In the genomic region with DNA sequence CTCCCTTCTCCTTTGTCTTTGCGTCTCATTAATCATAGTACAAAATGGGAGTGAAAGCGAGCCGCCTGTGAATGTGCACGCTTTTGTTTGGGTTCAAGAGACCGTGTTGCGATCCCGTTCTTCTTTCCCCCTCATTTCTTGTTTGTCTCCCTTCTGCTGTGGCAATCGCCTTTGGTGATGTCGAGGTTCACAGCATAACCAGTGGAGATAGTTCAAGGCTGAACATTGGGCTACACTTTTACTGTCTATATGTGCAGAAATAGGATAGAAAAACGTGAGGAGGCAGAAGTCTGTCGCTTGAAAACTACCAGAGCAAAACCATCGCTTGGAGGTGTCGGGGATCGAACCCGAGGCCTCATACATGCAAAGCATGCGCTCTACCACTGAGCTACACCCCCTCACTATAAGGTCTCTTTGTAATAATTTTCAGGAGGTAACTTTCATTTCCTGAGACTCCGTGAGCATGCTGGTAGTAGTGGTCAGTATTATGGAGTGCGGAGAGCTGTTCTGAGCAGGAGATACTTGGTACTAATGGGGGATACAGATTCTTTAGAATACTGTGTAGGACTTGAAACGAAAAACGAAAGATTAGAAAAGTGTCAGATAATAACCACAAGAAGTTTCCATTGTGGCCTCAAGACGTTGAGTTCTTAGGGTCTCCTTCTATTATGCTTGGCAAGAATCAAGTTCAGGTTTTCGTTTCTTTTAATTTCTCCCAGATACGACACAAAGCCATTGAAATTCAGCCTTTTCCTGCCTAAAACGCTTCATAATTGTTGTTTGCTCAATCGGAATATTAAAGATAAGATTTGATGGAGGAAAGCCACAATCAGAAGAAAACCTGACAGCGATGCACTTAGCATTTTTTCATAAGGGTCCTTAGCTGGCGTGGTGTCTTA, we compare ENCODE assay signal across 8 cellular contexts.
A peak's percentile ranks its signal among the peaks of the same experiment; 100 is the strongest.
DNase-seq lines count a peak whose midpoint lies in the region; ATAC-seq, FAIRE-seq and TF ChIP-seq lines count a peak whose summit lies in the region.

No MANE protein-coding gene starts in this region.

- H3K27me3 ChIP-seq in HAP-1 (ENCODE audit: low read depth) (no peaks in the 10 kb centered on the region), OCI-LY3 (ENCODE audit: low read depth, low read length) (no peaks in the 10 kb centered on the region), small intestine (ENCODE audit: control insufficient read depth in 2 of 2, insufficient read depth in 2 of 2, low read length in 2 of 2) (peaks cover 0 to 45% of the 10 kb centered on the region in 2 donors)

- FAIRE-seq in small intestine (lab: Jason Lieb, UNC), result no peak

- H3K4me1 ChIP-seq in HAP-1 (peaks cover 7% of the 10 kb centered on the region), OCI-LY3 (ENCODE audit: low read length) (peaks cover 13% of the 10 kb centered on the region; the same call in 1 of the 2 replicates), small intestine (ENCODE audit: control insufficient read depth in 2 of 2, insufficient read depth in 1 of 2, low read depth in 1 of 2, low read length in 1 of 2) (no peaks in the 10 kb centered on the region)

- CTCF ChIA-PET in RWPE1 (lab: Yijun Ruan, JAX), result no interaction called here

- H3K79me2 ChIP-seq in OCI-LY3 (ENCODE audit: low read length), result no peaks in the 10 kb centered on the region

- no peaks in the 10 kb centered on the region for H3K36me3 ChIP-seq in HAP-1 (replicated peaks)
- no peaks in the 10 kb centered on the region for H3K36me3 ChIP-seq in OCI-LY3 (replicated peaks; ENCODE audit: low read depth, low read length)
- H3K36me3 ChIP-seq in small intestine (ENCODE audit: control insufficient read depth in 2 of 2, insufficient read depth in 2 of 2, low read length in 2 of 2), result no peaks in the 10 kb centered on the region

- POLR2A ChIA-PET in RWPE1 (lab: Yijun Ruan, JAX; ENCODE audit: low non-redundant PET), result no interaction called here

- H3K27ac ChIP-seq in OCI-LY3 (ENCODE audit: low read length) (no peak overlapping the region), small intestine (ENCODE audit: low read depth in 1 of 2, low read length in 1 of 2) (no peak overlapping the region), RWPE1 (no peak overlapping the region), substantia nigra (ENCODE audit: low read depth, low read length, poor library complexity, severe bottlenecking) (no peak overlapping the region)

- in situ Hi-C loops in HAP-1 (cut with MboI; ENCODE audit: low sequenced_read_pairs), result no loop called here

- H3K9me3 ChIP-seq in HAP-1, result no peaks in the 10 kb centered on the region
- no peaks in the 10 kb centered on the region for H3K9me3 ChIP-seq in OCI-LY3 (ENCODE audit: insufficient read depth, low read length)
- H3K9me3 ChIP-seq in small intestine (ENCODE audit: control insufficient read depth, low read depth), result no peaks in the 10 kb centered on the region

- no peak for TF ChIP-seq CTCF in OCI-LY3 (IDR thresholded peaks at IDR 0.05; ENCODE audit: low read depth, low read length)
- no peak for TF ChIP-seq CTCF in epithelial cell of esophagus (IDR thresholded peaks at IDR 0.05; ENCODE audit: insufficient read depth, low read depth, low read length, missing control alignments)
- TF ChIP-seq CTCF in RWPE1 (conservative IDR thresholded peaks at IDR 0.05; ENCODE audit: low read depth), result no peak

- peak overlapping the region; percentile 33; the same call in 1 of the 2 replicates for H2AFZ ChIP-seq in OCI-LY3 (ENCODE audit: low read depth, low read length)

- H3K4me3 ChIP-seq in HAP-1, result peak overlapping the region; percentile 36
- peak overlapping the region; percentile 89 for H3K4me3 ChIP-seq in OCI-LY3 (ENCODE audit: low read length)
- peak overlapping the region; percentile 30 for H3K4me3 ChIP-seq in epithelial cell of esophagus (ENCODE audit: low read length)
- H3K4me3 ChIP-seq in small intestine (ENCODE audit: low read depth in 1 of 2, low read length in 2 of 2), result no peak overlapping the region

- peak overlapping the region; percentile 63 for H3K9ac ChIP-seq in OCI-LY3 (ENCODE audit: low read length)

- peak overlapping the region; percentile 83 for H3K4me2 ChIP-seq in OCI-LY3 (ENCODE audit: low read length)

- WGBS in small intestine, 3 donors, result 6 to 12% (median 10%) methylated on average over 27 of the region's 27 CpGs

- H4K20me1 ChIP-seq in OCI-LY3 (ENCODE audit: insufficient read depth, low read length), result no peaks in the 10 kb centered on the region

- intact Hi-C loops in left colon (cut with DNase I, micrococcal nuclease), result no loop called here

- no peak for ATAC-seq in left colon

- DNase-seq in CMK (ENCODE audit: low read depth) (peak; percentile 76), HAP-1 (ENCODE audit: low spot score in 2 of 2) (peak; percentile 88), epithelial cell of esophagus (ENCODE audit: low read depth) (peak; percentile 82), small intestine (no peak), RWPE1 (ENCODE audit: low spot score) (no peak), substantia nigra (lab: John Stamatoyannopoulos, UW) (no peak), left colon (no peak)

Comparison
In these comparisons a context has a peak if more than half of its experiments do, and no peak if none do; other contexts are left out.
1. DNase-seq: peak in CMK (single experiment), HAP-1 (2 of 2) and epithelial cell of esophagus (single experiment); none in small intestine (single experiment), RWPE1 (single experiment), substantia nigra (0 of 49) and left colon (0 of 2).
2. H3K4me3 ChIP-seq: peak in HAP-1 (single experiment), OCI-LY3 (single experiment) and epithelial cell of esophagus (single experiment); none in small intestine (0 of 2).